ENCODE assay signal across 8 cellular contexts in genomic region chr9:134065720-134066419, GRCh38. TPM values are rescaled to one million over a fixed set of nuclear protein-coding genes. Genes with fewer than 3 reads are reported as not detected.
A peak's percentile ranks its signal among the peaks of the same experiment; 100 is the strongest.
DNase-seq lines count a peak whose midpoint lies in the region; ATAC-seq and TF ChIP-seq lines count a peak whose summit lies in the region.

No MANE protein-coding gene starts in this region.

- H3K27ac ChIP-seq in KOPT-K1 (ENCODE audit: low read depth, low read length, poor library complexity, severe bottlenecking) (peak overlapping the region; percentile 86), mucosa of rectum (ENCODE audit: low read depth in 2 of 2, low read length in 2 of 2) (peak overlapping the region; percentile 64 to 69)

- H3K4me1 ChIP-seq in mucosa of rectum (ENCODE audit: control insufficient read depth in 2 of 2, insufficient read depth in 2 of 2, low read length in 2 of 2), result peaks cover 17 to 19% of the 10 kb centered on the region in 2 donors

- H3K9me3 Mint-ChIP-seq in activated CD4-positive, alpha-beta T cell treated with anti-CD3 and anti-CD28 coated beads for 36 hours (ENCODE audit: low read depth), result no peaks in the 10 kb centered on the region

- H3K9me3 ChIP-seq in KOPT-K1 (ENCODE audit: insufficient read depth, low read length, poor library complexity, severe bottlenecking) (no peaks in the 10 kb centered on the region), mucosa of rectum (ENCODE audit: control insufficient read depth in 2 of 2, low read length in 2 of 2) (no peaks in the 10 kb centered on the region)

- no peak for TF ChIP-seq CTCF in GM13976 (IDR thresholded peaks at IDR 0.05; ENCODE audit: borderline replicate concordance, control extremely low read depth, extremely low read depth, insufficient read depth, missing control alignments)

- peak; percentile 90 for DNase-seq in GM13976 (ENCODE audit: low spot score)
- peak; percentile 87 for DNase-seq in activated CD4-positive, alpha-beta T cell treated with anti-CD3 and anti-CD28 coated beads for 36 hours
- peak; percentile 48 for DNase-seq in ecto neural progenitor cell (ENCODE audit: low spot score)
- DNase-seq in stimulated activated naive CD4-positive, alpha-beta T cell treated with Interleukin-2 at 50 U/mL for 16 hours (lab: John Stamatoyannopoulos, UW), result peak; percentile 63
- no peak for DNase-seq in T1000 (lab: John Stamatoyannopoulos, UW)

- peaks cover 6 to 12% of the 10 kb centered on the region in 2 donors for H3K27me3 ChIP-seq in mucosa of rectum (ENCODE audit: control insufficient read depth in 2 of 2, insufficient read depth in 2 of 2, low read length in 2 of 2)

- H3K27me3 Mint-ChIP-seq in activated CD4-positive, alpha-beta T cell treated with anti-CD3 and anti-CD28 coated beads for 36 hours, result peaks cover 7% of the 10 kb centered on the region

- POLR2A ChIA-PET in activated CD4-positive, alpha-beta T cell treated with anti-CD3 and anti-CD28 coated beads for 36 hours (lab: Charles Lee), result interaction anchor here (1.0 to 2.1 kb wide), 2 partner anchors 40 to 70 kb away, joined by 3 to 12 read pairs; partner anchors contain the start of gene WDR5

- H3K27ac Mint-ChIP-seq in activated CD4-positive, alpha-beta T cell treated with anti-CD3 and anti-CD28 coated beads for 36 hours, result peak overlapping the region; percentile 96

- H3K36me3 ChIP-seq in KOPT-K1 (ENCODE audit: insufficient read depth, low read length) (no peaks in the 10 kb centered on the region), mucosa of rectum (ENCODE audit: control insufficient read depth in 2 of 2, insufficient read depth in 2 of 2, low read length in 2 of 2) (no peaks in the 10 kb centered on the region)

- CTCF ChIA-PET in activated CD4-positive, alpha-beta T cell treated with anti-CD3 and anti-CD28 coated beads for 36 hours (lab: Charles Lee), result interaction anchor here (0.6 to 1.6 kb wide), 3 partner anchors 40 to 1987 kb away, joined by 3 read pairs; partner anchors contain the start of gene BRD3OS

- H3K4me3 Mint-ChIP-seq in activated CD4-positive, alpha-beta T cell treated with anti-CD3 and anti-CD28 coated beads for 36 hours, result peak overlapping the region; percentile 85

- H3K4me1 Mint-ChIP-seq in activated CD4-positive, alpha-beta T cell treated with anti-CD3 and anti-CD28 coated beads for 36 hours, result peaks cover 38% of the 10 kb centered on the region

- intact Hi-C loops in activated CD4-positive, alpha-beta T cell treated with anti-CD3 and anti-CD28 coated beads for 36 hours (cut with DNase I, micrococcal nuclease), result loop anchor here (1.0 to 10.0 kb wide), 12 partner anchors 260 to 1841 kb away; partner anchors contain the start of genes RXRA (in 2 of the 2), CACFD1 (in 1 of the 2), CAMSAP1 (in 1 of the 2) and MED22 (in 1 of the 2)

- H3K4me3 ChIP-seq in mucosa of rectum (ENCODE audit: low read length in 2 of 2), result peak overlapping the region; percentile 70 to 76

- ATAC-seq in activated CD4-positive, alpha-beta T cell treated with anti-CD3 and anti-CD28 coated beads for 36 hours, result peak; percentile 72
- ATAC-seq in HG02970 (IDR thresholded peaks at IDR 0.05; ENCODE audit: low FRiP score, unreplicated experiment), result no peak

- H3K9ac ChIP-seq in mucosa of rectum (ENCODE audit: low read depth in 1 of 2, low read length in 2 of 2), result peak overlapping the region; percentile 77 to 84

- in situ Hi-C loops in GM13976 (cut with MboI; ENCODE audit: low sequenced_read_pairs, unreplicated experiment), result no loop called here

- H3K36me3 Mint-ChIP-seq in activated CD4-positive, alpha-beta T cell treated with anti-CD3 and anti-CD28 coated beads for 36 hours (ENCODE audit: low read depth), result no peaks in the 10 kb centered on the region

RNA-seq across cellular contexts. Expression of gene BRD3, which starts 2.0 kb away (rescaled TPM):
- total RNA-seq in activated CD4-positive, alpha-beta T cell treated with anti-CD3 and anti-CD28 coated beads for 36 hours, result 10 to 100 TPM; 33.8 to 39.2 TPM

RNA-seq across cellular contexts. Expression of gene BRD3OS, which starts 40.6 kb away (rescaled TPM):
- total RNA-seq in activated CD4-positive, alpha-beta T cell treated with anti-CD3 and anti-CD28 coated beads for 36 hours, result 10 to 100 TPM; 15.1 to 18.0 TPM
